Comparison of ENCODE assay signal across 8 cellular contexts in genomic region chrX:15816886-15817285, GRCh38. TPM values are rescaled to one million over a fixed set of nuclear protein-coding genes. Genes with fewer than 3 reads are reported as not detected.
DNase-seq lines count a peak whose midpoint lies in the region; ATAC-seq and TF ChIP-seq lines count a peak whose summit lies in the region.

No MANE protein-coding gene starts in this region.

- no peaks in the 10 kb centered on the region for H3F3A ChIP-seq in MM.1S (ENCODE audit: insufficient read depth, low read length)

- H3K4me1 ChIP-seq in MM.1S (ENCODE audit: low read length) = no peaks in the 10 kb centered on the region

- no peaks in the 10 kb centered on the region for H3K27me3 Mint-ChIP-seq in CD4-positive, alpha-beta T cell

- peak overlapping the region; percentile 68 for H3K4me3 Mint-ChIP-seq in CD4-positive, alpha-beta T cell

- no peaks in the 10 kb centered on the region for H3K9me3 Mint-ChIP-seq in CD4-positive, alpha-beta T cell

- ATAC-seq in CD4-positive, alpha-beta T cell (ENCODE audit: poor library complexity) = peak; percentile 69
- ATAC-seq in HG02798 (IDR thresholded peaks at IDR 0.05; ENCODE audit: poor library complexity, unreplicated experiment) = no peak
- no peak for ATAC-seq in HG03159 (IDR thresholded peaks at IDR 0.05; ENCODE audit: unreplicated experiment)
- no peak for ATAC-seq in GM18502 (IDR thresholded peaks at IDR 0.05; ENCODE audit: poor library complexity, unreplicated experiment)

- H3K4me2 ChIP-seq in MM.1S (ENCODE audit: low read depth, low read length) = no peak overlapping the region

- intact Hi-C loops in CD4-positive, alpha-beta T cell (cut with DNase I, micrococcal nuclease) = no loop called here

- peak in 3 of 10 experiments; percentile 0 to 10 (median 1) for DNase-seq in CD4-positive, alpha-beta T cell
- DNase-seq in MM.1S (peak; percentile 6), islet precursor cell (peak; percentile 86), NCI-H1694 (lab: John Stamatoyannopoulos, UW) (no peak)
- peak; percentile 22 for DNase-seq in activated CD8-positive, alpha-beta memory T cell treated with anti-CD3 and anti-CD28 coated beads, Interleukin-2, amount 50 U/mL, for 1 hour (ENCODE audit: extremely low read depth)

- no peaks in the 10 kb centered on the region for H4K20me1 ChIP-seq in MM.1S (ENCODE audit: insufficient read depth, low read length)

- no peaks in the 10 kb centered on the region for H3K27me3 ChIP-seq in CD4-positive, alpha-beta T cell (ENCODE audit: control insufficient read depth, insufficient read depth, low read length)
- H3K27me3 ChIP-seq in MM.1S (replicated peaks; ENCODE audit: insufficient read depth, low read length) = no peaks in the 10 kb centered on the region

- H3K79me2 ChIP-seq in MM.1S (ENCODE audit: low read length) = no peaks in the 10 kb centered on the region

- H3K4me3 ChIP-seq in MM.1S (ENCODE audit: low read length) = no peak overlapping the region

- TF ChIP-seq CTCF in CD4-positive, alpha-beta T cell (IDR thresholded peaks at IDR 0.05) = no peak
- no peak for TF ChIP-seq CTCF in MM.1S (IDR thresholded peaks at IDR 0.05; ENCODE audit: low read length)

- no peak overlapping the region for H2AFZ ChIP-seq in MM.1S (ENCODE audit: low read length)

- H3K9me2 ChIP-seq in MM.1S (replicated peaks; ENCODE audit: insufficient read depth, low read length) = no peaks in the 10 kb centered on the region

- no peak overlapping the region for H3K27ac ChIP-seq in CD4-positive, alpha-beta T cell (ENCODE audit: low read depth, low read length)
- peak overlapping the region; percentile 8; the same call in 1 of the 2 replicates for H3K27ac ChIP-seq in MM.1S (ENCODE audit: low read length)

- peaks cover 66% of the 10 kb centered on the region for H3K36me3 Mint-ChIP-seq in CD4-positive, alpha-beta T cell (ENCODE audit: low read depth)

- CTCF ChIA-PET in CD4-positive, alpha-beta T cell (lab: Charles Lee) = interaction anchor here (1.4 to 1.9 kb wide), 2 partner anchors 13 to 41 kb away, joined by 4 to 6 read pairs; no protein-coding TSS in a partner anchor

- peaks cover 31% of the 10 kb centered on the region for H3K4me1 Mint-ChIP-seq in CD4-positive, alpha-beta T cell (ENCODE audit: low read depth)

- peak overlapping the region; percentile 81 for H3K27ac Mint-ChIP-seq in CD4-positive, alpha-beta T cell

- H3K9me3 ChIP-seq in CD4-positive, alpha-beta T cell (ENCODE audit: control insufficient read depth, low read length) = no peaks in the 10 kb centered on the region
- no peaks in the 10 kb centered on the region for H3K9me3 ChIP-seq in MM.1S (replicated peaks; ENCODE audit: insufficient read depth, low read length)

- H3K36me3 ChIP-seq in MM.1S (replicated peaks; ENCODE audit: insufficient read depth, low read length) = no peaks in the 10 kb centered on the region

- POLR2A ChIA-PET in CD4-positive, alpha-beta T cell (lab: Charles Lee) = interaction anchor here (1.3 kb wide), 1 partner anchor 27 kb away, joined by 8 read pairs; the partner anchor contains the start of gene ZRSR2

- H3K9ac ChIP-seq in MM.1S (ENCODE audit: low read length) = no peak overlapping the region

RNA-seq across cellular contexts. Expression of gene ZRSR2, which starts 26.6 kb away (rescaled TPM):
- total RNA-seq in CD4-positive, alpha-beta T cell = 10 to 100 TPM; 18.4 to 21.1 TPM

RNA-seq across cellular contexts. Expression of gene AP1S2, which starts 37.7 kb away (rescaled TPM):
- 10 to 100 TPM; 20.0 to 20.8 TPM for total RNA-seq in CD4-positive, alpha-beta T cell
